In the genomic region with DNA sequence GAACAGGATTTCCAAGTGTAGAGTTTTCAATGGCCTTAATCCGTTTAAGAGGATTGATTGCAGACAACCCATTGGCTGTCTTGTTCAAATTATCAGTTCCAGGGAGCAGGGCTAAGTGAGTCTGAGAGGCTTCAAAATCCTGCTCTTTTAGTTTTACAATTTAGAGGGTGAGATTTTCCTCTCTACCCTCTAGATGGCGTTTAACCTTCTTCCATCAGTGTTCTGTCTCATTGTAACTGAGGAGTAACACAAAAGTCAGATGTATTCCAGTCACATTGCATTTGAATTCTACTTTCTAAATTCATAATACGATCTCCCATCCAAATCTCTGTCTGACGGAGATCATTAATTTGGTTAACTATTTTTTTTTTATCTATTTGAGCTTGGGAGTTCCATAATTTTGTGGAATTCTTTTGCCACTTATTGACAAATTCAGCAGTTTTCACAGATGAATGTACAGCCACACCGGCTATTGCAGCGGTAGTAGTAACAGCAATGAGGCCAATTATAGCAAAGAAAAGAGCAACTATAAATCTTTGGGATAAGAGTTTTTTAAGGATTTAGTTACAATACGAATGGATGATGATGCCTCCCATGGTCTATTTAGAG, we compare ENCODE assay signal across 8 cellular contexts. TPM values are rescaled to one million over a fixed set of nuclear protein-coding genes. Genes with fewer than 3 reads are reported as not detected.
DNase-seq lines count a peak whose midpoint lies in the region; ATAC-seq, FAIRE-seq and TF ChIP-seq lines count a peak whose summit lies in the region.

No MANE protein-coding gene starts in this region.

- no peak overlapping the region for H2AFZ ChIP-seq in astrocyte (ENCODE audit: low read depth, low read length)

- TF ChIP-seq CTCF in astrocyte (IDR thresholded peaks at IDR 0.05; ENCODE audit: insufficient read depth, low read depth, low read length): peak; percentile 16

- H3K4me1 Mint-ChIP-seq in astrocyte (ENCODE audit: low read depth, unreplicated experiment): peaks cover 9% of the 10 kb centered on the region
- H3K4me1 Mint-ChIP-seq in stimulated activated naive B cell treated with anti-CD40 and anti-IgM and Interleukin-4, amounts not matched to agents 10 μg/mL and 1 μg/mL and 100 μg/mL, for 72 hours: peaks cover 11 to 39% of the 10 kb centered on the region in 2 donors
- H3K4me1 Mint-ChIP-seq in T-cell: peaks cover 16 to 22% (median 17%) of the 10 kb centered on the region in 3 donors
- peaks cover 41% of the 10 kb centered on the region for H3K4me1 Mint-ChIP-seq in activated CD4-positive, alpha-beta memory T cell treated with anti-CD3 and anti-CD28 coated beads, Interleukin-2, amount 10 ng/mL, durations not matched to agents 7 days and 5 days

- H3K4me3 ChIP-seq in astrocyte (ENCODE audit: insufficient read depth, low read depth, low read length): no peak overlapping the region

- no peaks in the 10 kb centered on the region for H3K79me2 ChIP-seq in astrocyte (ENCODE audit: insufficient read depth, low read length)

- no peak for FAIRE-seq in HTR-8/SVneo (lab: Jason Lieb, UNC)
- no peak for FAIRE-seq in astrocyte (lab: Jason Lieb, UNC)

- CTCF ChIA-PET in T-cell (lab: Charles Lee): interaction anchor here (0.6 to 0.8 kb wide), 4 partner anchors 10 to 82 kb away, joined by 3 to 8 read pairs (median 3); no protein-coding TSS in a partner anchor
- CTCF ChIA-PET in activated CD4-positive, alpha-beta memory T cell treated with anti-CD3 and anti-CD28 coated beads, Interleukin-2, amount 10 ng/mL, durations not matched to agents 7 days and 5 days (lab: Charles Lee): interaction anchor here (0.7 to 3.2 kb wide), 11 partner anchors 9 to 50 kb away, joined by 3 to 11 read pairs (median 4); partner anchors contain the start of genes ETFB and SIGLEC10

- H3K27me3 ChIP-seq in astrocyte (ENCODE audit: insufficient read depth, low read length): no peaks in the 10 kb centered on the region

- no peak overlapping the region for H3K4me2 ChIP-seq in astrocyte (ENCODE audit: low read length)

- H3K36me3 ChIP-seq in astrocyte (ENCODE audit: insufficient read depth, low read length): no peaks in the 10 kb centered on the region

- H3K27me3 Mint-ChIP-seq in astrocyte (ENCODE audit: low read depth, unreplicated experiment) (no peaks in the 10 kb centered on the region), T-cell (no peaks in the 10 kb centered on the region)
- no peaks in the 10 kb centered on the region for H3K27me3 Mint-ChIP-seq in stimulated activated naive B cell treated with anti-CD40 and anti-IgM and Interleukin-4, amounts not matched to agents 10 μg/mL and 1 μg/mL and 100 μg/mL, for 72 hours
- H3K27me3 Mint-ChIP-seq in activated CD4-positive, alpha-beta memory T cell treated with anti-CD3 and anti-CD28 coated beads, Interleukin-2, amount 10 ng/mL, durations not matched to agents 7 days and 5 days: no peaks in the 10 kb centered on the region

- POLR2A ChIA-PET in T-cell (lab: Charles Lee): no interaction called here
- POLR2A ChIA-PET in activated CD4-positive, alpha-beta memory T cell treated with anti-CD3 and anti-CD28 coated beads, Interleukin-2, amount 10 ng/mL, durations not matched to agents 7 days and 5 days (lab: Charles Lee): interaction anchor here (1.3 to 7.8 kb wide), 2 partner anchors 27 to 57 kb away, joined by 4 to 207 read pairs; partner anchors contain the start of genes CLDND2, NKG7 and VSIG10L

- H3K9me3 Mint-ChIP-seq in astrocyte (ENCODE audit: unreplicated experiment): peaks cover 21% of the 10 kb centered on the region
- peaks cover 13 to 16% of the 10 kb centered on the region in 2 donors for H3K9me3 Mint-ChIP-seq in stimulated activated naive B cell treated with anti-CD40 and anti-IgM and Interleukin-4, amounts not matched to agents 10 μg/mL and 1 μg/mL and 100 μg/mL, for 72 hours
- peaks cover 6 to 14% (median 7%) of the 10 kb centered on the region in 3 donors for H3K9me3 Mint-ChIP-seq in T-cell
- H3K9me3 Mint-ChIP-seq in activated CD4-positive, alpha-beta memory T cell treated with anti-CD3 and anti-CD28 coated beads, Interleukin-2, amount 10 ng/mL, durations not matched to agents 7 days and 5 days: peaks cover 12% of the 10 kb centered on the region

- in situ Hi-C loops in Caki2 (cut with HindIII; ENCODE audit: low pct_unique_long_range_greater_than_20kb, low sequenced_read_pairs): no loop called here

- H4K20me1 ChIP-seq in astrocyte (ENCODE audit: insufficient read depth, low read length): no peaks in the 10 kb centered on the region

- no peak overlapping the region for H3K4me3 Mint-ChIP-seq in astrocyte (ENCODE audit: unreplicated experiment)
- no peak overlapping the region for H3K4me3 Mint-ChIP-seq in stimulated activated naive B cell treated with anti-CD40 and anti-IgM and Interleukin-4, amounts not matched to agents 10 μg/mL and 1 μg/mL and 100 μg/mL, for 72 hours
- no peak overlapping the region for H3K4me3 Mint-ChIP-seq in T-cell
- H3K4me3 Mint-ChIP-seq in activated CD4-positive, alpha-beta memory T cell treated with anti-CD3 and anti-CD28 coated beads, Interleukin-2, amount 10 ng/mL, durations not matched to agents 7 days and 5 days: no peak overlapping the region

- no peak overlapping the region for H3K27ac ChIP-seq in astrocyte (ENCODE audit: low read depth, low read length)

- no peaks in the 10 kb centered on the region for H3K4me1 ChIP-seq in astrocyte (ENCODE audit: insufficient read depth, low read length)

- ATAC-seq in stimulated activated naive B cell treated with anti-CD40 and anti-IgM and Interleukin-4, amounts not matched to agents 10 μg/mL and 1 μg/mL and 100 μg/mL, for 72 hours (replicated peaks): no peak
- ATAC-seq in T-cell (replicated peaks in 1 of 4) (no peak), GM19023 (IDR thresholded peaks at IDR 0.05; ENCODE audit: unreplicated experiment) (no peak)

- H3K27ac Mint-ChIP-seq in astrocyte (ENCODE audit: unreplicated experiment) (no peak overlapping the region), T-cell (no peak overlapping the region)
- H3K27ac Mint-ChIP-seq in stimulated activated naive B cell treated with anti-CD40 and anti-IgM and Interleukin-4, amounts not matched to agents 10 μg/mL and 1 μg/mL and 100 μg/mL, for 72 hours: no peak overlapping the region
- H3K27ac Mint-ChIP-seq in activated CD4-positive, alpha-beta memory T cell treated with anti-CD3 and anti-CD28 coated beads, Interleukin-2, amount 10 ng/mL, durations not matched to agents 7 days and 5 days: no peak overlapping the region

- H3K9me3 ChIP-seq in astrocyte (ENCODE audit: insufficient read depth, low read depth, low read length): peaks cover 7% of the 10 kb centered on the region

- H3K9ac ChIP-seq in astrocyte (ENCODE audit: low read length): no peak overlapping the region

- H3K36me3 Mint-ChIP-seq in astrocyte (ENCODE audit: low read depth, unreplicated experiment) (no peaks in the 10 kb centered on the region), T-cell (peaks cover 8% of the 10 kb centered on the region)
- peaks cover 8 to 17% of the 10 kb centered on the region in 2 donors for H3K36me3 Mint-ChIP-seq in stimulated activated naive B cell treated with anti-CD40 and anti-IgM and Interleukin-4, amounts not matched to agents 10 μg/mL and 1 μg/mL and 100 μg/mL, for 72 hours
- peaks cover 26% of the 10 kb centered on the region for H3K36me3 Mint-ChIP-seq in activated CD4-positive, alpha-beta memory T cell treated with anti-CD3 and anti-CD28 coated beads, Interleukin-2, amount 10 ng/mL, durations not matched to agents 7 days and 5 days (ENCODE audit: low read depth)

- DNase-seq in Caki2 (ENCODE audit: low read depth) (peak; percentile 37), HTR-8/SVneo (ENCODE audit: insufficient read length, low spot score) (peak; percentile 31), astrocyte (ENCODE audit: low read depth) (no peak), lung microvascular endothelial cell (ENCODE audit: low read depth in 2 of 2) (peak; percentile 24 to 31), T-cell (no peak)
- no peak for DNase-seq in stimulated activated naive B cell treated with anti-CD40 and anti-IgM and Interleukin-4, amounts not matched to agents 10 μg/mL and 1 μg/mL and 100 μg/mL, for 72 hours
- DNase-seq in activated CD4-positive, alpha-beta memory T cell treated with anti-CD3 and anti-CD28 coated beads, Interleukin-2, amount 10 ng/mL, durations not matched to agents 7 days and 5 days: no peak

RNA-seq across cellular contexts. Expression of gene C19orf84, which starts 7.8 kb away (rescaled TPM):
- not detected in 2 replicates for total RNA-seq in Caki2 (2014; rRNA removed; shearing (Covaris generic); ENCODE audit: low replicate concordance)
- total RNA-seq in astrocyte (not detected in 2 replicates), lung microvascular endothelial cell (not detected in 2 replicates), T-cell (not detected)
- total RNA-seq in activated CD4-positive, alpha-beta memory T cell treated with anti-CD3 and anti-CD28 coated beads, Interleukin-2, amount 10 ng/mL, durations not matched to agents 7 days and 5 days: not detected

RNA-seq across cellular contexts. Expression of gene LIM2, which starts 10.4 kb away (rescaled TPM):
- not detected in 2 replicates for total RNA-seq in Caki2 (2014; rRNA removed; shearing (Covaris generic); ENCODE audit: low replicate concordance)
- total RNA-seq in astrocyte (not detected in 2 replicates), lung microvascular endothelial cell (not detected in 2 replicates), T-cell (not detected)
- not detected for total RNA-seq in activated CD4-positive, alpha-beta memory T cell treated with anti-CD3 and anti-CD28 coated beads, Interleukin-2, amount 10 ng/mL, durations not matched to agents 7 days and 5 days

RNA-seq across cellular contexts. Expression of gene SIGLEC10, which starts 19.2 kb away (rescaled TPM):
- total RNA-seq in Caki2 (2014; rRNA removed; shearing (Covaris generic); ENCODE audit: low replicate concordance): not detected in 2 replicates
- total RNA-seq in astrocyte (not detected in 2 replicates), lung microvascular endothelial cell (not detected in 2 replicates), T-cell (1 to 10 TPM in 3 of 5 donors, under 1 TPM in 2; 0.67 to 6.7 (median 1.8) TPM)
- under 1 TPM; 0.45 to 0.88 TPM for total RNA-seq in activated CD4-positive, alpha-beta memory T cell treated with anti-CD3 and anti-CD28 coated beads, Interleukin-2, amount 10 ng/mL, durations not matched to agents 7 days and 5 days

RNA-seq across cellular contexts. Expression of gene NKG7, which starts 25.7 kb away (rescaled TPM):
- not detected in 2 replicates for total RNA-seq in Caki2 (2014; rRNA removed; shearing (Covaris generic); ENCODE audit: low replicate concordance)
- total RNA-seq in astrocyte: not detected in 2 replicates
- not detected in 2 replicates for total RNA-seq in lung microvascular endothelial cell
- total RNA-seq in T-cell: 100 to 1,000 TPM in 4 of 5 donors, 10 to 100 TPM in 1; 42.9 to 356 (median 105) TPM
- total RNA-seq in activated CD4-positive, alpha-beta memory T cell treated with anti-CD3 and anti-CD28 coated beads, Interleukin-2, amount 10 ng/mL, durations not matched to agents 7 days and 5 days: 100 to 1,000 TPM; 417 to 428 TPM

RNA-seq across cellular contexts. Expression of gene CLDND2, which starts 29.4 kb away (rescaled TPM):
- total RNA-seq in Caki2 (2014; rRNA removed; shearing (Covaris generic); ENCODE audit: low replicate concordance): not detected in 2 replicates
- 0.84 and 1.4 TPM in 2 replicates for total RNA-seq in astrocyte
- total RNA-seq in lung microvascular endothelial cell: not detected in 2 replicates
- total RNA-seq in T-cell: 1 to 10 TPM; 2.0 to 8.5 (median 5.8) TPM
- total RNA-seq in activated CD4-positive, alpha-beta memory T cell treated with anti-CD3 and anti-CD28 coated beads, Interleukin-2, amount 10 ng/mL, durations not matched to agents 7 days and 5 days: 1 to 10 TPM; 6.4 to 8.2 TPM

Comparison
In these comparisons a context has a peak if more than half of its experiments do, and no peak if none do; other contexts are left out.
1. DNase-seq: peak in Caki2 (single experiment), HTR-8/SVneo (single experiment) and lung microvascular endothelial cell (2 of 2); none in astrocyte (single experiment), stimulated activated naive B cell treated with anti-CD40 and anti-IgM and Interleukin-4, amounts not matched to agents 10 μg/mL and 1 μg/mL and 100 μg/mL, for 72 hours (single experiment), T-cell (0 of 34) and activated CD4-positive, alpha-beta memory T cell treated with anti-CD3 and anti-CD28 coated beads, Interleukin-2, amount 10 ng/mL, durations not matched to agents 7 days and 5 days (single experiment).